ENCODE assay signal across 21 cellular contexts in genomic region chr11:103703437-103703836, GRCh38.
DNase-seq lines count a peak whose midpoint lies in the region; ATAC-seq, FAIRE-seq and TF ChIP-seq lines count a peak whose summit lies in the region.
"Had no signal": no experiment of that assay in that cellular context is flagged by ENCODE, and none has a peak within 500 bp of the region (broad histone marks: within the 10 kb centered on the region; RNA-seq: fewer than 3 reads in every experiment).

No MANE protein-coding gene starts in this region.

- no peak for TF ChIP-seq RAD21 in HepG2 (CRISPR knock-in tag; IDR thresholded peaks at IDR 0.05)

- H3K79me2 ChIP-seq in mesendoderm (ENCODE audit: control insufficient read depth, insufficient read depth, low read length) (no peaks in the 10 kb centered on the region), osteoblast (ENCODE audit: insufficient read depth, low read length) (no peaks in the 10 kb centered on the region), HepG2 (ENCODE audit: insufficient read depth, low read length) (no peaks in the 10 kb centered on the region)

- no peaks in the 10 kb centered on the region for H3K79me1 ChIP-seq in mesendoderm (ENCODE audit: low read length)

- H3K27me3 ChIP-seq in mesendoderm (ENCODE audit: insufficient read depth, low read length, poor library complexity) (no peaks in the 10 kb centered on the region), osteoblast (ENCODE audit: insufficient read depth, low read length) (no peaks in the 10 kb centered on the region), HepG2 (ENCODE audit: control insufficient read depth in 1 of 2, insufficient read depth in 2 of 2, low read length in 2 of 2) (no peaks in the 10 kb centered on the region)
- H3K27me3 ChIP-seq: BE2C had no signal

- H3K9ac ChIP-seq in mesendoderm (ENCODE audit: low read length) = no peak overlapping the region
- H3K9ac ChIP-seq in HepG2 (ENCODE audit: insufficient read depth, low read depth, low read length) = no peak overlapping the region
- H3K9ac ChIP-seq: GM23248 had no signal

- TF ChIP-seq CTCF in osteoblast (IDR thresholded peaks at IDR 0.05; ENCODE audit: extremely low read depth, low read depth, low read length) (no peak), HepG2 (CRISPR knock-in tag; IDR thresholded peaks at IDR 0.05) (no peak)

- H3K56ac ChIP-seq in mesendoderm (ENCODE audit: low read length) = no peak overlapping the region

- BruUV-seq in HepG2 (replicated peaks; lab: Mats Ljungman, UMichigan) = no TSS peak

- no peak overlapping the region for H2BK120ac ChIP-seq in mesendoderm (ENCODE audit: low read depth, low read length)

- H3K4me2 ChIP-seq in mesendoderm (ENCODE audit: low read length) (no peak overlapping the region), osteoblast (ENCODE audit: insufficient read depth, low read length) (no peak overlapping the region), HepG2 (ENCODE audit: low read depth, low read length) (no peak overlapping the region)
- H3K4me2 ChIP-seq: A549 had no signal

- WGBS in mesendoderm (ENCODE audit: extremely low coverage, insufficient coverage, low lambda C conversion rate) = no CpG with 5 or more reads among the region's 2 CpGs
- WGBS in HepG2 (ENCODE audit: low lambda C conversion rate) = 0% methylated on average over 2 of the region's 2 CpGs

- H3K9me3 ChIP-seq in osteoblast (ENCODE audit: low read depth, low read length) (no peaks in the 10 kb centered on the region), HepG2 (ENCODE audit: low read length) (peaks cover 7% of the 10 kb centered on the region; the same call in 1 of the 2 replicates)
- H3K9me3 ChIP-seq: A549, BE2C had no signal

- H3K4me1 ChIP-seq in mesendoderm (ENCODE audit: control insufficient read depth, low read depth, low read length) (no peaks in the 10 kb centered on the region), osteoblast (ENCODE audit: insufficient read depth, low read length) (peaks cover 16% of the 10 kb centered on the region), HepG2 (ENCODE audit: insufficient read depth, low read length) (no peaks in the 10 kb centered on the region)
- H3K4me1 ChIP-seq: BE2C had no signal

- DNase-seq in NCI-H69 (lab: John Stamatoyannopoulos, UW) = peak; percentile 76
- peak; percentile 27 for DNase-seq in dermis blood vessel endothelial cell
- DNase-seq in mesendoderm = no peak
- DNase-seq in osteoblast (ENCODE audit: insufficient read length, low spot score, missing footprints) = no peak
- DNase-seq in NCI-H1930 (lab: John Stamatoyannopoulos, UW) = no peak
- DNase-seq in HepG2 (ENCODE audit: low spot score) = no peak
- DNase-seq: BE2C; CD4-positive, alpha-beta memory T cell; DMS153; DND-41; GF-D8; GM23248 had no signal

- no peak overlapping the region for H3K18ac ChIP-seq in mesendoderm (ENCODE audit: low read length)

- H3K23ac ChIP-seq in mesendoderm (ENCODE audit: low read length) = no peak overlapping the region

- no peak overlapping the region for H2AK5ac ChIP-seq in mesendoderm (ENCODE audit: low read length)

- H3K27ac ChIP-seq in mesendoderm (ENCODE audit: low read depth, low read length) = no peak overlapping the region
- H3K27ac ChIP-seq in osteoblast (ENCODE audit: low read depth, low read length) = no peak overlapping the region
- H3K27ac ChIP-seq in HepG2 (ENCODE audit: extremely low read length, insufficient read depth, low read length) = no peak overlapping the region
- H3K27ac ChIP-seq: C4-2B, GM23248, HL-60 had no signal

- H3K36me3 ChIP-seq in mesendoderm (ENCODE audit: control insufficient read depth, insufficient read depth, low read length) (no peaks in the 10 kb centered on the region), osteoblast (ENCODE audit: insufficient read depth, low read length) (no peaks in the 10 kb centered on the region), HepG2 (replicated peaks in 1 of 2; ENCODE audit: control insufficient read depth in 1 of 2, insufficient read depth in 2 of 2, low read length in 2 of 2) (no peaks in the 10 kb centered on the region)
- H3K36me3 ChIP-seq: BE2C had no signal

- POLR2A ChIA-PET in HepG2 (lab: Yijun Ruan, JAX) = no interaction called here

- H2BK5ac ChIP-seq in mesendoderm (ENCODE audit: low read length) = no peak overlapping the region

- FAIRE-seq in HepG2 (lab: Jason Lieb, UNC) = no peak
- FAIRE-seq: A549, D721Med, GM19239, H54 had no signal

- ATAC-seq in GM21576 (IDR thresholded peaks at IDR 0.05; ENCODE audit: unreplicated experiment) (no peak), GM21390 (IDR thresholded peaks at IDR 0.05; ENCODE audit: unreplicated experiment) (no peak), HepG2 (no peak)
- ATAC-seq: A549, HCT116 had no signal

- H4K20me1 ChIP-seq in osteoblast (ENCODE audit: insufficient read depth, low read length) (no peaks in the 10 kb centered on the region), HepG2 (ENCODE audit: insufficient read depth, low read length) (no peaks in the 10 kb centered on the region)

- H3K4ac ChIP-seq in mesendoderm (ENCODE audit: low read depth, low read length) = no peak overlapping the region

- TF ChIP-seq EP300 in HepG2 (IDR thresholded peaks at IDR 0.05; ENCODE audit: low read depth in 2 of 2, low read length in 2 of 2) (no peak), HepG2 (CRISPR knock-in tag; IDR thresholded peaks at IDR 0.05; ENCODE audit: borderline replicate concordance) (no peak)

- CTCF ChIA-PET in HepG2 (lab: Yijun Ruan, JAX; ENCODE audit: low intra/inter-chr PET ratio, low total read pairs) = no interaction called here

- TF ChIP-seq POLR2A in HepG2 (IDR thresholded peaks at IDR 0.05; ENCODE audit: insufficient read depth in 1 of 2, low read depth in 2 of 2, low read length in 2 of 2) = no peak

- H2BK15ac ChIP-seq in mesendoderm (replicated peaks; ENCODE audit: low read depth) = no peak overlapping the region

- H2AFZ ChIP-seq in osteoblast (ENCODE audit: low read length) (peak overlapping the region; percentile 33), HepG2 (ENCODE audit: low read length) (no peak overlapping the region)
- H2AFZ ChIP-seq: GM23248 had no signal

- in situ Hi-C loops in HepG2 (cut with HindIII; ENCODE audit: extremely low pct_ligation_motif_present, low pct_unique_long_range_greater_than_20kb) = no loop called here

- H4K5ac ChIP-seq in mesendoderm (ENCODE audit: low read length) = no peak overlapping the region

- peak overlapping the region; percentile 65 for H4K8ac ChIP-seq in mesendoderm (ENCODE audit: low read depth, low read length)

- intact Hi-C loops in HepG2 (cut with micrococcal nuclease; ENCODE audit: unreplicated experiment) = no loop called here

- no peak overlapping the region for H3K4me3 ChIP-seq in mesendoderm (ENCODE audit: low read length)
- no peak overlapping the region for H3K4me3 ChIP-seq in osteoblast (ENCODE audit: insufficient read depth, low read length)
- no peak overlapping the region for H3K4me3 ChIP-seq in HepG2 (replicated peaks in 1 of 3; ENCODE audit: insufficient read depth in 1 of 3, low read depth in 2 of 3, low read length in 3 of 3)
- H3K4me3 ChIP-seq: A549, GM23248 had no signal

TF ChIP-seq in HepG2, 621 proteins besides CTCF, POLR2A, EP300 and RAD21 (continues in another document):
- no peak for TF ChIP-seq ERF (CRISPR knock-in tag; IDR thresholded peaks at IDR 0.05)
- no peak for TF ChIP-seq NR1H2 (CRISPR knock-in tag; IDR thresholded peaks at IDR 0.05; ENCODE audit: borderline replicate concordance, low read depth)
- no peak for TF ChIP-seq BCL3 (CRISPR knock-in tag; IDR thresholded peaks at IDR 0.05)
- no peak for TF ChIP-seq HNRNPLL (IDR thresholded peaks at IDR 0.05; ENCODE audit: low read depth, low read length, poor library complexity, severe bottlenecking)
- TF ChIP-seq NCOR1 (IDR thresholded peaks at IDR 0.05; ENCODE audit: borderline replicate concordance, low read length) = no peak
- TF ChIP-seq MED1 (CRISPR knock-in tag; IDR thresholded peaks at IDR 0.05) = no peak
- TF ChIP-seq ZBTB8A (CRISPR knock-in tag; IDR thresholded peaks at IDR 0.05; ENCODE audit: borderline replicate concordance, low read depth) = no peak
- TF ChIP-seq IRF2 (CRISPR knock-in tag; IDR thresholded peaks at IDR 0.05) = no peak
- no peak for TF ChIP-seq SNRNP70 (IDR thresholded peaks at IDR 0.05; ENCODE audit: low read depth, low read length)
- no peak for TF ChIP-seq EHMT2 (IDR thresholded peaks at IDR 0.05; ENCODE audit: borderline replicate concordance, low read depth, low read length)
- TF ChIP-seq, protein P1, sequence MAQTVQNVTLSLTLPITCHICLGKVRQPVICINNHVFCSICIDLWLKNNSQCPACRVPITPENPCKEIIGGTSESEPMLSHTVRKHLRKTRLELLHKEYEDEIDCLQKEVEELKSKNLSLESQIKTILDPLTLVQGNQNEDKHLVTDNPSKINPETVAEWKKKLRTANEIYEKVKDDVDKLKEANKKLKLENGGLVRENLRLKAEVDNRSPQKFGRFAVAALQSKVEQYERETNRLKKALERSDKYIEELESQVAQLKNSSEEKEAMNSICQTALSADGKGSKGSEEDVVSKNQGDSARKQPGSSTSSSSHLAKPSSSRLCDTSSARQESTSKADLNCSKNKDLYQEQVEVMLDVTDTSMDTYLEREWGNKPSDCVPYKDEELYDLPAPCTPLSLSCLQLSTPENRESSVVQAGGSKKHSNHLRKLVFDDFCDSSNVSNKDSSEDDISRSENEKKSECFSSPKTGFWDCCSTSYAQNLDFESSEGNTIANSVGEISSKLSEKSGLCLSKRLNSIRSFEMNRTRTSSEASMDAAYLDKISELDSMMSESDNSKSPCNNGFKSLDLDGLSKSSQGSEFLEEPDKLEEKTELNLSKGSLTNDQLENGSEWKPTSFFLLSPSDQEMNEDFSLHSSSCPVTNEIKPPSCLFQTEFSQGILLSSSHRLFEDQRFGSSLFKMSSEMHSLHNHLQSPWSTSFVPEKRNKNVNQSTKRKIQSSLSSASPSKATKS (CRISPR knock-in tag; IDR thresholded peaks at IDR 0.05) = no peak
- TF ChIP-seq ZNF282 (IDR thresholded peaks at IDR 0.05; ENCODE audit: partially characterized antibody) = no peak
- TF ChIP-seq ZNF24 (IDR thresholded peaks at IDR 0.05) = no peak

Comparison
In these comparisons a context has a peak if more than half of its experiments do, and no peak if none do; other contexts are left out.
1. DNase-seq: peak in NCI-H69 (single experiment) and dermis blood vessel endothelial cell (single experiment); none in mesendoderm (single experiment), osteoblast (single experiment), NCI-H1930 (0 of 2) and HepG2 (single experiment).